8 cellular contexts compared by ENCODE assay signal in the genomic region with DNA sequence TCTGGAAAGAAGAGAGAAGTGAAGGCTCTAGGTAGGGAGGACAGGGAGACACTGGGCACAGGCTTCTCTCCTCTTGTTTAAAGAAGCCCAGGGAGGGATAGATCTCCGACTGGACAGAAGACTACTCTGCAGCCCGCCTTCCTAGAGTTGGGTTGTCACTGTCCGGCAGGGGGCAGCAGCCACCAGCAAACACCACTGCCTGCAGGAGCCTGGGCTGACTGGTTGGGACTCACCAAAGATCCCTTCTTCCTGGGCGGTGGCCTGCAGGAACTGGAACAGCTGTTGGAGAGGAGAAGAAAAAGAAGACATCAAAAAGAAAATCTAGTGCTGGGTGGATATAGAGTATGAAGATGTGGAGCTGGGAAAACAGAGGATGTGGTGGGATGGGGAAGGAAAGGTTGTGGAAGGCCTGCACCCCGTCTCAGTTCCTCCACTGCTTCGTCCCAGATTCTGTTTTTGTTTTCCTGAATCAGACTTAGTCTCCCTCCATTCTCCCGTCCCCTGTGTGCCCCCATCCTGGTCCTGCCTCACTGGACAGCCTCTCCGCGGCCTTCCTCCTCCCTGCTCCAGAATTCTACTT. TPM values are rescaled to one million over a fixed set of nuclear protein-coding genes. Genes with fewer than 3 reads are reported as not detected.
A peak's percentile ranks its signal among the peaks of the same experiment; 100 is the strongest.
DNase-seq lines count a peak whose midpoint lies in the region; ATAC-seq and TF ChIP-seq lines count a peak whose summit lies in the region.
"Not testable (repeated sequence)": the region's sequence is repeated elsewhere in the genome, so short reads cannot be mapped to it uniquely, and the experiment has no call there.

No MANE protein-coding gene starts in this region.

- peak; percentile 90 for ATAC-seq in activated T-helper 17 cell treated with anti-CD3 and anti-CD28 coated beads, Interleukin-2, amount 50 U/mL, for 72 hours (replicated peaks)
- ATAC-seq in natural killer cell: peak; percentile 62 to 90 (median 68)
- peak; percentile 79 for ATAC-seq in stimulated activated naive CD8-positive, alpha-beta T cell treated with anti-CD3 and anti-CD28 coated beads, Interleukin-15, Interleukin-2, amounts not matched to agents 100 U/mL and 50 U/mL, for 24 hours

- not testable (repeated sequence) for H3K4me3 Mint-ChIP-seq in activated T-helper 17 cell treated with anti-CD3 and anti-CD28 coated beads, Interleukin-2, amount 50 U/mL, for 72 hours; natural killer cell

- TF ChIP-seq CTCF in HFF-Myc (IDR thresholded peaks at IDR 0.05; ENCODE audit: low read depth, low read length, missing control alignments) (peak; percentile 83), natural killer cell (IDR thresholded peaks at IDR 0.05) (peak; percentile 60)

- H3K27ac ChIP-seq in SJCRH30: not testable (repeated sequence)

- H3K4me1 ChIP-seq in SJCRH30: not testable (repeated sequence)

- not testable (repeated sequence) for H3K9me3 Mint-ChIP-seq in activated T-helper 17 cell treated with anti-CD3 and anti-CD28 coated beads, Interleukin-2, amount 50 U/mL, for 72 hours; natural killer cell

- peak; percentile 92 for DNase-seq in G401 (ENCODE audit: low spot score)
- DNase-seq in HFF-Myc (ENCODE audit: extremely low read depth, low read depth): peak; percentile 59
- DNase-seq in MV-4-11 (lab: John Stamatoyannopoulos, UW): peak; percentile 42
- DNase-seq in SJCRH30: peak; percentile 83 to 88
- DNase-seq in fibroblast of gingiva (ENCODE audit: low read depth): peak; percentile 78
- DNase-seq in natural killer cell: peak; percentile 57
- DNase-seq in stimulated activated naive CD8-positive, alpha-beta T cell treated with anti-CD3 and anti-CD28 coated beads, Interleukin-15, Interleukin-2, amounts not matched to agents 100 U/mL and 50 U/mL, for 24 hours: peak; percentile 73

- not testable (repeated sequence) for H3K36me3 Mint-ChIP-seq in activated T-helper 17 cell treated with anti-CD3 and anti-CD28 coated beads, Interleukin-2, amount 50 U/mL, for 72 hours (ENCODE audit: low read depth); natural killer cell

- not testable (repeated sequence) for H3K27me3 ChIP-seq in SJCRH30

- H3K27me3 Mint-ChIP-seq in activated T-helper 17 cell treated with anti-CD3 and anti-CD28 coated beads, Interleukin-2, amount 50 U/mL, for 72 hours; natural killer cell (ENCODE audit: low read depth in 2 of 2): not testable (repeated sequence)

- H3K27ac Mint-ChIP-seq in activated T-helper 17 cell treated with anti-CD3 and anti-CD28 coated beads, Interleukin-2, amount 50 U/mL, for 72 hours; natural killer cell: not testable (repeated sequence)

- in situ Hi-C loops in G401 (cut with HindIII; ENCODE audit: low sequenced_read_pairs): not testable (repeated sequence)

- intact Hi-C loops in natural killer cell (cut with micrococcal nuclease): not testable (repeated sequence)

- not testable (repeated sequence) for H3K36me3 ChIP-seq in SJCRH30

- H3K9me3 ChIP-seq in SJCRH30 (replicated peaks): not testable (repeated sequence)

- H3K4me3 ChIP-seq in HFF-Myc (replicated peaks; ENCODE audit: low read depth, low read length); SJCRH30: not testable (repeated sequence)

- not testable (repeated sequence) for H3K4me1 Mint-ChIP-seq in activated T-helper 17 cell treated with anti-CD3 and anti-CD28 coated beads, Interleukin-2, amount 50 U/mL, for 72 hours; natural killer cell

RNA-seq across cellular contexts. Expression of gene FAHD2A, which starts 11.6 kb away (rescaled TPM):
- total RNA-seq in G401 (2014; rRNA removed; shearing (Covaris generic)): 50.9 and 65.5 TPM in 2 replicates
- 19.6 and 21.3 TPM in 2 replicates for total RNA-seq in SJCRH30 (2014; rRNA removed; shearing (Covaris generic))
- 10 to 100 TPM; 19.1 to 19.2 TPM for total RNA-seq in activated T-helper 17 cell treated with anti-CD3 and anti-CD28 coated beads, Interleukin-2, amount 50 U/mL, for 72 hours
- 10 to 100 TPM; 21.6 to 25.4 (median 22.0) TPM for total RNA-seq in natural killer cell

Comparison
In these comparisons a context has a peak if more than half of its experiments do, and no peak if none do; other contexts are left out.
1. DNase-seq: peak in every context shown above with its lines; median percentile 92 in G401; 86 in SJCRH30; 78 in fibroblast of gingiva; 73 in stimulated activated naive CD8-positive, alpha-beta T cell treated with anti-CD3 and anti-CD28 coated beads, Interleukin-15, Interleukin-2, amounts not matched to agents 100 U/mL and 50 U/mL, for 24 hours; 59 in HFF-Myc; 57 in natural killer cell; 42 in MV-4-11.